Comparison of ENCODE assay signal across 8 cellular contexts in genomic region chr6:71287926-71288227, GRCh38. TPM values are rescaled to one million over a fixed set of nuclear protein-coding genes. Genes with fewer than 3 reads are reported as not detected.
A peak's percentile ranks its signal among the peaks of the same experiment; 100 is the strongest.
DNase-seq lines count a peak whose midpoint lies in the region; ATAC-seq and TF ChIP-seq lines count a peak whose summit lies in the region.

No MANE protein-coding gene starts in this region.

- peak overlapping the region; percentile 97 for H3K9ac ChIP-seq in BLaER1
- H3K9ac ChIP-seq in endocrine pancreas (ENCODE audit: control insufficient read depth, insufficient read depth, low read length) = peak overlapping the region; percentile 72

- no peak for ATAC-seq in GM19324 (IDR thresholded peaks at IDR 0.05; ENCODE audit: low FRiP score, unreplicated experiment)

- peak overlapping the region; percentile 90 for H3K4me2 ChIP-seq in BLaER1

- H4K20me1 ChIP-seq in BLaER1 = peaks cover 21% of the 10 kb centered on the region

- no peaks in the 10 kb centered on the region for H3K9me3 ChIP-seq in BLaER1
- no peaks in the 10 kb centered on the region for H3K9me3 ChIP-seq in endocrine pancreas (ENCODE audit: control insufficient read depth, low read length)

- H3K27ac ChIP-seq in BLaER1 = peak overlapping the region; percentile 98

- DNase-seq in NCI-H446 treated with DMSO at 0.1 percent for 48 hours (lab: John Stamatoyannopoulos, UW) (peak; percentile 38), nephron progenitor cell (no peak), SK-N-DZ (ENCODE audit: low spot score) (no peak), D341Med (ENCODE audit: low spot score) (no peak)
- no peak for DNase-seq in effector CD4-positive, alpha-beta T cell

- TF ChIP-seq CTCF in nephron progenitor cell (IDR thresholded peaks at IDR 0.05) = no peak

- peaks cover 7% of the 10 kb centered on the region for H3K27me3 Mint-ChIP-seq in nephron progenitor cell (ENCODE audit: low read depth, poor library complexity)

- no peaks in the 10 kb centered on the region for H3K9me3 Mint-ChIP-seq in nephron progenitor cell

- peaks cover 43% of the 10 kb centered on the region for H3K4me1 ChIP-seq in BLaER1
- no peaks in the 10 kb centered on the region for H3K4me1 ChIP-seq in endocrine pancreas (ENCODE audit: control insufficient read depth, insufficient read depth, low read length)

- peak overlapping the region; percentile 77 for H3K4me3 Mint-ChIP-seq in nephron progenitor cell

- H3K27ac Mint-ChIP-seq in nephron progenitor cell = peak overlapping the region; percentile 36

- no peaks in the 10 kb centered on the region for H3K36me3 ChIP-seq in BLaER1
- H3K36me3 ChIP-seq in endocrine pancreas (ENCODE audit: control insufficient read depth, insufficient read depth, low read length) = no peaks in the 10 kb centered on the region

- peaks cover 10% of the 10 kb centered on the region for H3K36me3 Mint-ChIP-seq in nephron progenitor cell (ENCODE audit: low read depth)

- H3K4me1 Mint-ChIP-seq in nephron progenitor cell = peaks cover 60% of the 10 kb centered on the region

- H3K27me3 ChIP-seq in BLaER1 (no peaks in the 10 kb centered on the region), endocrine pancreas (ENCODE audit: control insufficient read depth, insufficient read depth, low read length) (no peaks in the 10 kb centered on the region)

- H3K4me3 ChIP-seq in BLaER1 = peak overlapping the region; percentile 93
- H3K4me3 ChIP-seq in endocrine pancreas (ENCODE audit: control insufficient read depth, insufficient read depth, low read length) = peak overlapping the region; percentile 81

RNA-seq across cellular contexts. Expression of gene OGFRL1, which starts 0.7 kb away (rescaled TPM):
- polyA plus RNA-seq in SK-N-DZ (2014; cell fraction: cytosol; rRNA removed) = 3.3 and 3.4 TPM in 2 replicates
- 1.8 and 2.1 TPM in 2 replicates for polyA plus RNA-seq in SK-N-DZ (2014; cell fraction: nucleus; rRNA removed)
